13 cellular contexts compared by ENCODE assay signal in genomic region chr5:82183828-82184227, GRCh38.
DNase-seq lines count a peak whose midpoint lies in the region; ATAC-seq and FAIRE-seq lines count a peak whose summit lies in the region.
"Had no signal": no experiment of that assay in that cellular context is flagged by ENCODE, and none has a peak within 500 bp of the region (broad histone marks: within the 10 kb centered on the region; RNA-seq: fewer than 3 reads in every experiment).

No MANE protein-coding gene starts in this region.

- H3K14ac ChIP-seq in mesenchymal stem cell (ENCODE audit: low read length in 2 of 2) (no peak overlapping the region), neuronal stem cell (ENCODE audit: low read length) (no peak overlapping the region)

- no peak overlapping the region for H3K18ac ChIP-seq in mesenchymal stem cell (ENCODE audit: low read depth in 1 of 2, low read length in 2 of 2)
- no peak overlapping the region for H3K18ac ChIP-seq in neuronal stem cell (ENCODE audit: low read length)

- H3K23ac ChIP-seq in mesenchymal stem cell (ENCODE audit: low read length in 2 of 2) (no peak overlapping the region), neuronal stem cell (ENCODE audit: low read depth, low read length, poor library complexity) (no peak overlapping the region)

- H3K4ac ChIP-seq in mesenchymal stem cell (ENCODE audit: low read depth in 1 of 2, low read length in 2 of 2) (no peak overlapping the region), neuronal stem cell (ENCODE audit: low read length) (no peak overlapping the region)

- ATAC-seq in HG03175 (IDR thresholded peaks at IDR 0.05; ENCODE audit: unreplicated experiment) (peak; percentile 36), HG03520 (IDR thresholded peaks at IDR 0.05; ENCODE audit: unreplicated experiment) (no peak)
- ATAC-seq: stimulated activated naive B cell treated with anti-CD40 and anti-IgM and Interleukin-4, amounts not matched to agents 10 μg/mL and 1 μg/mL and 100 μg/mL, for 72 hours had no signal

- H3K4me3 ChIP-seq in adipocyte (ENCODE audit: low read length) = no peak overlapping the region
- H3K4me3 ChIP-seq in mesenchymal stem cell (ENCODE audit: insufficient read depth in 1 of 2, low read depth in 1 of 2, low read length in 2 of 2) = no peak overlapping the region
- H3K4me3 ChIP-seq in neuronal stem cell (ENCODE audit: low read length in 2 of 2) = no peak overlapping the region
- H3K4me3 ChIP-seq: SJSA1 had no signal

- no peak overlapping the region for H2BK5ac ChIP-seq in mesenchymal stem cell (ENCODE audit: low read depth, low read length, poor library complexity, severe bottlenecking)
- H2BK5ac ChIP-seq in neuronal stem cell (ENCODE audit: low read length) = no peak overlapping the region

- H3K27ac ChIP-seq in mesenchymal stem cell (ENCODE audit: low read length, poor library complexity, severe bottlenecking) = no peak overlapping the region
- H3K27ac ChIP-seq in neuronal stem cell (replicated peaks; ENCODE audit: low read length) = no peak overlapping the region
- H3K27ac ChIP-seq: SJSA1 had no signal

- H2AFZ ChIP-seq in mesenchymal stem cell (ENCODE audit: low read depth, low read length) (no peak overlapping the region), neuronal stem cell (ENCODE audit: low read length) (no peak overlapping the region)

- DNase-seq in GM18507 (ENCODE audit: extremely low spot score, insufficient read length, low read depth) (no peak), adipocyte (ENCODE audit: low read depth) (peak; percentile 18), mesenchymal stem cell (peak; percentile 79), NCI-H524 treated with DMSO at 0.1 percent for 48 hours (lab: John Stamatoyannopoulos, UW) (no peak), SW 1271 (lab: John Stamatoyannopoulos, UW) (no peak), neuronal stem cell (ENCODE audit: low spot score) (no peak)
- DNase-seq: activated naive CD8-positive, alpha-beta T cell treated with anti-CD3 and anti-CD28 coated beads, Interleukin-2, amount 10 ng/mL, durations not matched to agents 7 days and 5 days; naive B cell; stimulated activated naive B cell treated with anti-CD40 and anti-IgM and Interleukin-4, amounts not matched to agents 10 μg/mL and 1 μg/mL and 100 μg/mL, for 72 hours had no signal

- H4K91ac ChIP-seq in mesenchymal stem cell (ENCODE audit: low read length) (no peak overlapping the region), neuronal stem cell (ENCODE audit: low read depth, low read length, poor library complexity) (no peak overlapping the region)

- H2BK120ac ChIP-seq in mesenchymal stem cell (ENCODE audit: low read depth, low read length) = no peak overlapping the region
- no peak overlapping the region for H2BK120ac ChIP-seq in neuronal stem cell (ENCODE audit: low read depth, low read length)

- H3K36me3 ChIP-seq in adipocyte (ENCODE audit: control insufficient read depth, insufficient read depth, low read length, severe bottlenecking) = no peaks in the 10 kb centered on the region
- H3K36me3 ChIP-seq in mesenchymal stem cell (ENCODE audit: control insufficient read depth in 1 of 2, insufficient read depth in 2 of 2, low read depth in 1 of 2, low read length in 2 of 2) = no peaks in the 10 kb centered on the region
- no peaks in the 10 kb centered on the region for H3K36me3 ChIP-seq in neuronal stem cell (replicated peaks in 1 of 2; ENCODE audit: control insufficient read depth in 2 of 2, insufficient read depth in 2 of 2, low read length in 2 of 2)
- H3K36me3 ChIP-seq: SJSA1 had no signal

- no peak overlapping the region for H2AK5ac ChIP-seq in mesenchymal stem cell (ENCODE audit: low read length, severe bottlenecking)
- H2AK5ac ChIP-seq in neuronal stem cell (ENCODE audit: low read depth, low read length) = no peak overlapping the region

- H3K9ac ChIP-seq in adipocyte (ENCODE audit: low read length) (no peak overlapping the region), mesenchymal stem cell (ENCODE audit: low read length) (no peak overlapping the region), neuronal stem cell (ENCODE audit: low read depth, low read length, poor library complexity) (no peak overlapping the region)

- H3K4me2 ChIP-seq in mesenchymal stem cell (ENCODE audit: low read length, poor library complexity, severe bottlenecking) (no peak overlapping the region), neuronal stem cell (ENCODE audit: insufficient read depth, low read length, poor library complexity, severe bottlenecking) (no peak overlapping the region)

- no peaks in the 10 kb centered on the region for H3K79me1 ChIP-seq in mesenchymal stem cell (replicated peaks; ENCODE audit: low read length, poor library complexity, severe bottlenecking)
- no peaks in the 10 kb centered on the region for H3K79me1 ChIP-seq in neuronal stem cell (ENCODE audit: low read depth, low read length)

- H2BK12ac ChIP-seq in mesenchymal stem cell (ENCODE audit: low read length in 2 of 2) (no peak overlapping the region), neuronal stem cell (ENCODE audit: low read length) (no peak overlapping the region)

- 70% methylated on average over 1 of the region's 1 CpG for WGBS in mesenchymal stem cell
- no CpG with 5 or more reads among the region's 1 CpG for WGBS in neuronal stem cell (ENCODE audit: extremely low coverage in 2 of 2, insufficient read length in 2 of 2, insufficient replicate concordance in 1 of 2), 2 donors

- H2BK15ac ChIP-seq in mesenchymal stem cell (ENCODE audit: low read depth, poor library complexity, severe bottlenecking) = no peak overlapping the region
- H2BK15ac ChIP-seq in neuronal stem cell (ENCODE audit: low read length) = no peak overlapping the region

- H3K4me1 ChIP-seq in adipocyte (ENCODE audit: control insufficient read depth, insufficient read depth, low read length) (peaks cover 10% of the 10 kb centered on the region), mesenchymal stem cell (ENCODE audit: control insufficient read depth, insufficient read depth, low read depth, low read length) (no peaks in the 10 kb centered on the region), neuronal stem cell (ENCODE audit: control insufficient read depth in 2 of 2, insufficient read depth in 1 of 2, low read depth in 1 of 2, low read length in 2 of 2) (no peaks in the 10 kb centered on the region)
- H3K4me1 ChIP-seq: SJSA1 had no signal

- H3K27me3 ChIP-seq in adipocyte (replicated peaks; ENCODE audit: control insufficient read depth, insufficient read depth, low read length) (no peaks in the 10 kb centered on the region), mesenchymal stem cell (ENCODE audit: control insufficient read depth in 1 of 2, insufficient read depth in 1 of 2, low read length in 2 of 2) (no peaks in the 10 kb centered on the region), neuronal stem cell (ENCODE audit: control insufficient read depth in 3 of 3, insufficient read depth in 3 of 3, low read depth in 1 of 3, low read length in 3 of 3) (no peaks in the 10 kb centered on the region)
- H3K27me3 ChIP-seq: SJSA1 had no signal

- H4K8ac ChIP-seq in mesenchymal stem cell (ENCODE audit: low read length) = no peak overlapping the region
- no peak overlapping the region for H4K8ac ChIP-seq in neuronal stem cell (ENCODE audit: low read depth, low read length)

- H3K9me3 ChIP-seq in adipocyte (ENCODE audit: control insufficient read depth, low read length) = no peaks in the 10 kb centered on the region
- H3K9me3 ChIP-seq in mesenchymal stem cell (ENCODE audit: control insufficient read depth, low read length) = no peaks in the 10 kb centered on the region
- peaks cover 0 to 3% of the 10 kb centered on the region in 2 donors for H3K9me3 ChIP-seq in neuronal stem cell (replicated peaks in 1 of 2; ENCODE audit: control insufficient read depth in 2 of 2, insufficient read depth in 1 of 2, low read depth in 1 of 2, low read length in 2 of 2)
- H3K9me3 ChIP-seq: SJSA1 had no signal

- FAIRE-seq in GM18507 (lab: Jason Lieb, UNC) = peak; percentile 55
- FAIRE-seq: HTR-8/SVneo had no signal

Comparison
In these comparisons a context has a peak if more than half of its experiments do, and no peak if none do; other contexts are left out.
1. DNase-seq: peak in adipocyte (single experiment) and mesenchymal stem cell (single experiment); none in GM18507 (single experiment), NCI-H524 treated with DMSO at 0.1 percent for 48 hours (single experiment), SW 1271 (0 of 2) and neuronal stem cell (single experiment).